In the genomic region with DNA sequence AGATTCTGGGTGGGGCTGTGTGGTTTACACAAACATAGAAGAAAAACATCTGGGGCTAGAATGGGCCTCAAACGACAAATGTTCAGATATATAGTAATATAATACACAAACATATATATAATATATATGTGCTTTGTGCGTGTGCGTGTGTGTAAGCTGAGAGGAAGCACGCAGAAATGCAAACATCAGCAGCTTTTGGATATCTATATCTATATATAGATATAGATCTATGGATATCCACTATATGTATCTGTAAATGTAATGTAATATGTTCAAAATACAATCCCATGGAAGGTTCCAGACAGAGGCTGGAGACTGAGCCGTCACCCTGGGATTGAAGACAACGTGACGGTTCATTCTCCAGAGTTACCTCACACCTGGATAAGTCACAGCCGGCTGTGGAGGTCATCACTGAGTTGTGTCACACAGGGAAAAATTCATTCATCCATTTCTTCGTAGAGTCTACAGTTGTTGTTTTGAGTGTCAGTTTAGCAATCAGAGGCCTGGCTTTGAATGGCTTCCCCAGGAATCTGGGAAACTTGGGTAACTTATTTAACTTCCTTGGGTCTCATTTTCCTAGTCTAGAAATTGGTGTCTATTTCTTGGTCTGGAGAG, we compare ENCODE assay signal across 14 cellular contexts.
DNase-seq lines count a peak whose midpoint lies in the region; ATAC-seq, FAIRE-seq and TF ChIP-seq lines count a peak whose summit lies in the region.
"Had no signal": no experiment of that assay in that cellular context is flagged by ENCODE, and none has a peak within 500 bp of the region (broad histone marks: within the 10 kb centered on the region; RNA-seq: fewer than 3 reads in every experiment).

No MANE protein-coding gene starts in this region.

- ATAC-seq in HepG2 (no peak), GM21360 (IDR thresholded peaks at IDR 0.05; ENCODE audit: unreplicated experiment) (no peak), GM19328 (IDR thresholded peaks at IDR 0.05; ENCODE audit: unreplicated experiment) (no peak), sciatic nerve (no peak)

- H3K27ac ChIP-seq in HepG2 (ENCODE audit: extremely low read length, insufficient read depth, low read length) (peak overlapping the region; percentile 89), skin epidermis (peak overlapping the region in 20 of 21 experiments; percentile 1 to 77 (median 62))
- H3K27ac ChIP-seq: BLaER1 had no signal

- CTCF ChIA-PET in HepG2 (lab: Yijun Ruan, JAX; ENCODE audit: low intra/inter-chr PET ratio, low total read pairs) = no interaction called here

- no peaks in the 10 kb centered on the region for H3K79me2 ChIP-seq in HepG2 (ENCODE audit: insufficient read depth, low read length)

- no peaks in the 10 kb centered on the region for H3K9me3 Mint-ChIP-seq in brain

- peak overlapping the region; percentile 61 for H3K9ac ChIP-seq in HepG2 (ENCODE audit: insufficient read depth, low read depth, low read length)
- H3K9ac ChIP-seq: BLaER1 had no signal

- TF ChIP-seq CTCF in brain (conservative IDR thresholded peaks at IDR 0.05) (no peak), HepG2 (CRISPR knock-in tag; IDR thresholded peaks at IDR 0.05) (no peak)

- H3K4me1 Mint-ChIP-seq in brain = peaks cover 60% of the 10 kb centered on the region

- TSS peak; percentile 69 for BruUV-seq in HepG2 (replicated peaks; lab: Mats Ljungman, UMichigan)

- FAIRE-seq in HepG2 (lab: Jason Lieb, UNC) (no peak), GM19239 (lab: Jason Lieb, UNC) (no peak)

- in situ Hi-C loops in HepG2 (cut with HindIII; ENCODE audit: extremely low pct_ligation_motif_present, low pct_unique_long_range_greater_than_20kb) = loop anchor here (25.0 kb wide), 1 partner anchor 197 kb away; no protein-coding TSS in a partner anchor

- DNase-seq in HK-2 (ENCODE audit: unreplicated experiment) (peak; percentile 13), HepG2 (ENCODE audit: low spot score) (no peak), sciatic nerve (ENCODE audit: low spot score) (no peak), GM19239 (ENCODE audit: insufficient read length, low spot score) (no peak)
- DNase-seq: GF-D8, hippocampal formation, NCI-H2227 treated with DMSO at 0.1 percent for 48 hours had no signal

- POLR2A ChIA-PET in HepG2 (lab: Yijun Ruan, JAX) = interaction anchor here (0.7 to 2.7 kb wide), 20 partner anchors 10 to 208 kb away, joined by 3 to 27 read pairs (median 7); partner anchors contain the start of gene CPEB4

- intact Hi-C loops in HepG2 (cut with micrococcal nuclease; ENCODE audit: unreplicated experiment) (loop anchor here (5.0 kb wide), 1 partner anchor 57 kb away; no protein-coding TSS in a partner anchor), sciatic nerve (cut with DNase I) (no loop called here)

- no peak for TF ChIP-seq EP300 in HepG2 (IDR thresholded peaks at IDR 0.05; ENCODE audit: low read depth in 2 of 2, low read length in 2 of 2)
- TF ChIP-seq EP300 in HepG2 (CRISPR knock-in tag; IDR thresholded peaks at IDR 0.05; ENCODE audit: borderline replicate concordance) = no peak

- H3K27me3 Mint-ChIP-seq in brain = peaks cover 3% of the 10 kb centered on the region
- H3K27me3 Mint-ChIP-seq: activated naive CD8-positive, alpha-beta T cell had no signal

- no peaks in the 10 kb centered on the region for H4K20me1 ChIP-seq in HepG2 (ENCODE audit: insufficient read depth, low read length)
- H4K20me1 ChIP-seq: BLaER1 had no signal

- H3K4me3 Mint-ChIP-seq in brain = no peak overlapping the region
- H3K4me3 Mint-ChIP-seq: activated naive CD8-positive, alpha-beta T cell had no signal

- H3K27me3 ChIP-seq in HepG2 (ENCODE audit: control insufficient read depth in 1 of 2, insufficient read depth in 2 of 2, low read length in 2 of 2) = no peaks in the 10 kb centered on the region
- H3K27me3 ChIP-seq: BLaER1, dorsolateral prefrontal cortex had no signal

- TF ChIP-seq POLR2A in HepG2 (IDR thresholded peaks at IDR 0.05; ENCODE audit: insufficient read depth in 1 of 2, low read depth in 2 of 2, low read length in 2 of 2) = no peak

- 27% methylated on average over 9 of the region's 9 CpGs for WGBS in HepG2 (ENCODE audit: low lambda C conversion rate)

- H3K27ac Mint-ChIP-seq in brain = peak overlapping the region; percentile 61 to 95 (median 91)
- H3K27ac Mint-ChIP-seq: activated naive CD8-positive, alpha-beta T cell had no signal

- H2AFZ ChIP-seq in HepG2 (ENCODE audit: low read length) = no peak overlapping the region

- peaks cover 97% of the 10 kb centered on the region for H3K4me1 ChIP-seq in HepG2 (ENCODE audit: insufficient read depth, low read length)

- H3K36me3 Mint-ChIP-seq in brain = no peaks in the 10 kb centered on the region
- H3K36me3 Mint-ChIP-seq: activated naive CD8-positive, alpha-beta T cell had no signal

- H3K36me3 ChIP-seq in HepG2 (replicated peaks in 1 of 2; ENCODE audit: control insufficient read depth in 1 of 2, insufficient read depth in 2 of 2, low read length in 2 of 2) = no peaks in the 10 kb centered on the region
- H3K36me3 ChIP-seq: BLaER1 had no signal

- peak overlapping the region; percentile 8 to 44 (median 13); a peak in 3 of 6 replicates for H3K4me3 ChIP-seq in HepG2 (replicated peaks in 1 of 3; ENCODE audit: insufficient read depth in 1 of 3, low read depth in 2 of 3, low read length in 3 of 3)
- no peak overlapping the region for H3K4me3 ChIP-seq in skin epidermis
- H3K4me3 ChIP-seq: BLaER1, dorsolateral prefrontal cortex had no signal

- TF ChIP-seq RAD21 in HepG2 (CRISPR knock-in tag; IDR thresholded peaks at IDR 0.05) = no peak

- H3K4me2 ChIP-seq in HepG2 (ENCODE audit: low read depth, low read length) = peak overlapping the region; percentile 91
- H3K4me2 ChIP-seq: BLaER1 had no signal

- H3K9me3 ChIP-seq in HepG2 (ENCODE audit: low read length) = no peaks in the 10 kb centered on the region
- H3K9me3 ChIP-seq: BLaER1 had no signal

TF ChIP-seq in HepG2, 621 proteins besides CTCF, POLR2A, EP300 and RAD21 (continues in another document):
- TF ChIP-seq KLF16 (CRISPR knock-in tag; IDR thresholded peaks at IDR 0.05) (no peak), ETV6 (CRISPR knock-in tag; conservative IDR thresholded peaks at IDR 0.05) (no peak), ZNF430 (CRISPR knock-in tag; IDR thresholded peaks at IDR 0.05) (no peak), MED1 (CRISPR knock-in tag; IDR thresholded peaks at IDR 0.05) (no peak), MYPOP (CRISPR knock-in tag; IDR thresholded peaks at IDR 0.05) (no peak), ZFP82 (CRISPR knock-in tag; IDR thresholded peaks at IDR 0.05; ENCODE audit: borderline replicate concordance) (no peak), MAF1 (CRISPR knock-in tag; IDR thresholded peaks at IDR 0.05; ENCODE audit: borderline replicate concordance) (no peak), ZIK1 (CRISPR knock-in tag; IDR thresholded peaks at IDR 0.05; ENCODE audit: borderline replicate concordance, low read depth) (no peak), PHB2 (IDR thresholded peaks at IDR 0.05; ENCODE audit: partially characterized antibody) (no peak), CREB1 (IDR thresholded peaks at IDR 0.05) (peak; percentile 28; the same call in 1 of the 2 replicates), CREB1 (CRISPR knock-in tag; IDR thresholded peaks at IDR 0.05) (no peak), ZXDC (CRISPR knock-in tag; IDR thresholded peaks at IDR 0.05) (no peak), ZNF160 (CRISPR knock-in tag; IDR thresholded peaks at IDR 0.05) (no peak), MAFF (IDR thresholded peaks at IDR 0.05; ENCODE audit: low read depth, low read length) (0 out of 2 replicates have a peak, but pooled peaks have one; percentile 43), WIZ (CRISPR knock-in tag; IDR thresholded peaks at IDR 0.05) (no peak)
- TF ChIP-seq, protein P1, sequence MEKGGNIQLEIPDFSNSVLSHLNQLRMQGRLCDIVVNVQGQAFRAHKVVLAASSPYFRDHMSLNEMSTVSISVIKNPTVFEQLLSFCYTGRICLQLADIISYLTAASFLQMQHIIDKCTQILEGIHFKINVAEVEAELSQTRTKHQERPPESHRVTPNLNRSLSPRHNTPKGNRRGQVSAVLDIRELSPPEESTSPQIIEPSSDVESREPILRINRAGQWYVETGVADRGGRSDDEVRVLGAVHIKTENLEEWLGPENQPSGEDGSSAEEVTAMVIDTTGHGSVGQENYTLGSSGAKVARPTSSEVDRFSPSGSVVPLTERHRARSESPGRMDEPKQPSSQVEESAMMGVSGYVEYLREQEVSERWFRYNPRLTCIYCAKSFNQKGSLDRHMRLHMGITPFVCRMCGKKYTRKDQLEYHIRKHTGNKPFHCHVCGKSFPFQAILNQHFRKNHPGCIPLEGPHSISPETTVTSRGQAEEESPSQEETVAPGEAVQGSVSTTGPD (CRISPR knock-in tag; IDR thresholded peaks at IDR 0.05) = no peak

Comparison
In these comparisons a context has a peak if more than half of its experiments do, and no peak if none do; other contexts are left out.
1. H3K4me3 ChIP-seq: peak in HepG2 (3 of 3); none in skin epidermis (0 of 7).